In the genomic region with DNA sequence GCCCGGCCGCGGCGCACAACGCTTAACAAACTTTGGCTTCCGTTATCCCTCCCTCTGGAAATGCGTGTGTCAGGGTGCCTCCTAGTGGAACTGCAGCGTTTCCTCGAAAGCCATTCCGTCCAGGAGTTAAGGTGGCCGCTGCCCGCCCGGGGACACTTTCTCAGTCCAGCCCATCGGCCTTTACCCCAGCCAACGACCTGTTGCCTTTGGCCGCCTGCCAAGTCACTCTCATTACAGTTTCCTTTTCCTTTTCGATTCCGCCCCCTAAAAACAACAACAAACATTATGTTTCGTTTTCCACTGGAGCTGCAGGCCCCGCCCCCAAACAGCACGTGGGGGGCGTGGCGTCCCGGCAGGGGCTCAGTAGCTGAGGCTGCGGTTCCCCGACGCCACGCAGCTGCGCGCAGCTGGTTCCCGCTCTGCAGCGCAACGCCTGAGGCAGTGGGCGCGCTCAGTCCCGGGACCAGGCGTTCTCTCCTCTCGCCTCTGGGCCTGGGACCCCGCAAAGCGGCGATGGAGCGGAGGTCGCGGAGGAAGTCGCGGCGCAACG, we compare ENCODE assay signal across 8 cellular contexts.
DNase-seq lines count a peak whose midpoint lies in the region; ATAC-seq and TF ChIP-seq lines count a peak whose summit lies in the region.

Gene HERC5, plus strand, starts transcription at position 363 of the 550 bp plus-strand sequence. Its CDS starts 151 bp downstream, at position 514.

- peak; percentile 89 for ATAC-seq in HG02884 (IDR thresholded peaks at IDR 0.05; ENCODE audit: unreplicated experiment)

- TF ChIP-seq CTCF in WERI-Rb-1 (IDR thresholded peaks at IDR 0.05; ENCODE audit: low read depth, low read length) (peak; percentile 89), cardiac fibroblast (IDR thresholded peaks at IDR 0.05; ENCODE audit: low read depth, low read length) (peak; percentile 60)

- no peaks in the 10 kb centered on the region for H3K36me3 ChIP-seq in WERI-Rb-1

- H3K27ac ChIP-seq in WERI-Rb-1 = no peak within 1 kb of the TSS

- DNase-seq in NCI-H1092 treated with DMSO at 0.1 percent for 48 hours (lab: John Stamatoyannopoulos, UW) (peak; percentile 34), NCI-H1092 (lab: John Stamatoyannopoulos, UW) (no peak), NCI-H2029 treated with DMSO at 0.1 percent for 48 hours (lab: John Stamatoyannopoulos, UW) (peak; percentile 88), WERI-Rb-1 (peak; percentile 82), cardiac fibroblast (ENCODE audit: low read depth in 2 of 2) (peak; percentile 90 to 95), inferior parietal cortex (ENCODE audit: extremely low spot score) (peak; percentile 80), smooth muscle cell of the brain vasculature (ENCODE audit: low read depth, low spot score) (peak; percentile 69)

- H3K4me3 ChIP-seq in WERI-Rb-1 (ENCODE audit: low read depth, low read length) (peak within 1 kb of the TSS; percentile 65), cardiac fibroblast (replicated peaks in 1 of 2; ENCODE audit: low read depth in 2 of 2, low read length in 2 of 2) (peak within 1 kb of the TSS; percentile 48 to 59)

- H3K27me3 ChIP-seq in WERI-Rb-1 (ENCODE audit: insufficient read depth, low read depth, severe bottlenecking) = peaks cover 13% of the 10 kb centered on the region

- H3K9me3 ChIP-seq in WERI-Rb-1 (ENCODE audit: severe bottlenecking) = no peaks in the 10 kb centered on the region
